Comparison of ENCODE assay signal across 10 cellular contexts in the genomic region with DNA sequence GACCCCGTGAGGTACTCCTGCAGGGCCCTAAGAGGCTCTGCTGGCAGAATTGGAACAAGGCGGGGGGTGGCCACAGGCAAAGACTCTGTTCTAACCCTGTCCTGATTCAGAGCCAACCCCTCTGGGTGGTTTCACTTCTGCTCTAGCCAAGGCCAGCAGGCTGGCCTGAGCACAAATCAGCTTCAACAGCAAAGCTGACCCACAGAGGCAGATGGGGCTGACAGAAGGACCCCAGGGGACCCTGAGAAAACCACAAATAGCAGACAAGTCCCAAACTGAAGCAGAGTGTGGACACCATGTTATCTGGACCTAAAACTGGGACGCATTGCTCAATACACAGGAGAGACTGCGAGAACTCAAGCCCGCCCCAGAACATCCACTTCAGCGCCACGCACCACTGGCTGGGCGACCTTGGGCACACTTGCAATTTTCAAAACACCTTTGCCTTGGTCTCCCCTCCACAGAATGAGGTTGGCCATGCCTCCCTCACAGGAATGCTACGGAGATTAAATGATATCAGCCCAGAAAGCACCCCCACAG.
DNase-seq lines count a peak whose midpoint lies in the region; ATAC-seq and FAIRE-seq lines count a peak whose summit lies in the region.
"Had no signal": no experiment of that assay in that cellular context is flagged by ENCODE, and none has a peak within 500 bp of the region (broad histone marks: within the 10 kb centered on the region; RNA-seq: fewer than 3 reads in every experiment).

No MANE protein-coding gene starts in this region.

- peak; percentile 80 for DNase-seq in GM19239 (ENCODE audit: insufficient read length, low spot score)
- DNase-seq in cerebellum (ENCODE audit: low spot score) = peak; percentile 46
- peak in 15 of 49 donors; percentile 12 to 51 (median 22) for DNase-seq in substantia nigra (lab: John Stamatoyannopoulos, UW)
- DNase-seq in activated T-cell treated with anti-CD3 and anti-CD28 coated beads, Interleukin-2, amount 50 U/mL, for 4 hours = no peak
- DNase-seq in activated naive CD4-positive, alpha-beta T cell treated with anti-CD3 and anti-CD28 coated beads for 36 hours = no peak
- DNase-seq in COLO829 (ENCODE audit: low spot score) = no peak
- DNase-seq in activated gamma-delta T cell (lab: John Stamatoyannopoulos, UW) = no peak

- peak; percentile 96 for ATAC-seq in HG03025 (IDR thresholded peaks at IDR 0.05; ENCODE audit: low FRiP score, unreplicated experiment)
- no peak for ATAC-seq in activated T-cell treated with anti-CD3 and anti-CD28 coated beads, Interleukin-2, amount 50 U/mL, for 4 hours

- FAIRE-seq in GM19239 (lab: Jason Lieb, UNC) = peak; percentile 96

- H3K27ac Mint-ChIP-seq in activated naive CD4-positive, alpha-beta T cell treated with anti-CD3 and anti-CD28 coated beads for 36 hours = no peak overlapping the region

- H3K27ac ChIP-seq in substantia nigra (ENCODE audit: low read depth, low read length, poor library complexity, severe bottlenecking) = peak overlapping the region; percentile 44
- H3K27ac ChIP-seq: cardiac muscle cell, thoracic aorta had no signal

- H3K27me3 Mint-ChIP-seq in activated T-cell treated with anti-CD3 and anti-CD28 coated beads, Interleukin-2, amount 50 U/mL, for 4 hours (ENCODE audit: low read depth) = peaks cover 3% of the 10 kb centered on the region
- no peaks in the 10 kb centered on the region for H3K27me3 Mint-ChIP-seq in activated naive CD4-positive, alpha-beta T cell treated with anti-CD3 and anti-CD28 coated beads for 36 hours (ENCODE audit: low read depth)

- H3K9me3 Mint-ChIP-seq in activated T-cell treated with anti-CD3 and anti-CD28 coated beads, Interleukin-2, amount 50 U/mL, for 4 hours = no peaks in the 10 kb centered on the region
- peaks cover 2% of the 10 kb centered on the region for H3K9me3 Mint-ChIP-seq in activated naive CD4-positive, alpha-beta T cell treated with anti-CD3 and anti-CD28 coated beads for 36 hours

- H3K36me3 Mint-ChIP-seq in activated T-cell treated with anti-CD3 and anti-CD28 coated beads, Interleukin-2, amount 50 U/mL, for 4 hours (ENCODE audit: insufficient read depth) = no peaks in the 10 kb centered on the region
- no peaks in the 10 kb centered on the region for H3K36me3 Mint-ChIP-seq in activated naive CD4-positive, alpha-beta T cell treated with anti-CD3 and anti-CD28 coated beads for 36 hours (ENCODE audit: low read depth)

- H3K4me1 Mint-ChIP-seq in activated T-cell treated with anti-CD3 and anti-CD28 coated beads, Interleukin-2, amount 50 U/mL, for 4 hours (ENCODE audit: low read depth) = no peaks in the 10 kb centered on the region
- no peaks in the 10 kb centered on the region for H3K4me1 Mint-ChIP-seq in activated naive CD4-positive, alpha-beta T cell treated with anti-CD3 and anti-CD28 coated beads for 36 hours (ENCODE audit: low read depth)

- intact Hi-C loops in activated naive CD4-positive, alpha-beta T cell treated with anti-CD3 and anti-CD28 coated beads for 36 hours (cut with micrococcal nuclease) = loop anchor here (5.0 kb wide), 1 partner anchor 129 kb away; no protein-coding TSS in a partner anchor

- CTCF ChIA-PET in activated naive CD4-positive, alpha-beta T cell treated with anti-CD3 and anti-CD28 coated beads for 36 hours (lab: Charles Lee) = no interaction called here

- H3K4me3 Mint-ChIP-seq in activated T-cell treated with anti-CD3 and anti-CD28 coated beads, Interleukin-2, amount 50 U/mL, for 4 hours = no peak overlapping the region
- H3K4me3 Mint-ChIP-seq in activated naive CD4-positive, alpha-beta T cell treated with anti-CD3 and anti-CD28 coated beads for 36 hours = no peak overlapping the region

Comparison
In these comparisons a context has a peak if more than half of its experiments do, and no peak if none do; other contexts are left out.
1. DNase-seq: peak in GM19239 (single experiment) and cerebellum (single experiment); none in activated T-cell treated with anti-CD3 and anti-CD28 coated beads, Interleukin-2, amount 50 U/mL, for 4 hours (single experiment), activated naive CD4-positive, alpha-beta T cell treated with anti-CD3 and anti-CD28 coated beads for 36 hours (single experiment), COLO829 (single experiment) and activated gamma-delta T cell (single experiment).